In the genomic region with DNA sequence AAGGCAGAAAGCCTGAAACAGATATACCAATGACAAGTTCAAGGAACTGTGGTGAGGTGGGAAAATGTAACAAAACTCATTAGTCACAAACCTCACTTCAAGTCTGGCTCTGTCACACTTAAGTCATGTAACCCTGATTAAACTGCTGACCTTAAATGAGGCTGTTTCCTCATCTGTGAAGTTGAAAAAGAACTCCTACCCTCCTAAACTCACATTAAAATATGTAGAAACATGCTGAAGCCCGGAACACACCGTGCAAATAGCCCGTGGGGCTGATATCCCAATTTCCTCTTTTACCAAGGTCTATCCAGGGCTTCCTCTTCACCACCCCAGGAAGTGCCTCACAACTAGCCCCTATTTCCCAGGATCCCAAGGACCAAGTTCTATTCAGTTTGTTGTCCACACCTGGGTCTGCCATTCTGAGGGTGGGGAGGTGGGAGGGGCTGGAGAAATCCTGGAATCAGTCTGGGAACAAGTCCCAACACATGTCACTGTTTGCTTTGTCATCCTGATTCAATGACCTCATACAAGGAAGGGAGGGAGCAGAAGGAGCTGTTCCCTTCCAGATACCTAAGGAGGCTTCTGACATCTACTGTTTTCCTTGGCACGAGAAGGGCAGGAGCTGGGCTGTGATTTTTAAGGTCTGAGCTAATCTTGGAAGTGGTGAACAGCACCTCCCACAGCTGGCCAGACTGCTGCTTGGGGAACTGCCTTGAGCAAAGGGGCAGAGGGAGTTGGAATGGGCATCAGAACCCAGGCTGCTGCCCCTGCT, we compare ENCODE assay signal across 8 cellular contexts. TPM values are rescaled to one million over a fixed set of nuclear protein-coding genes. Genes with fewer than 3 reads are reported as not detected.
A peak's percentile ranks its signal among the peaks of the same experiment; 100 is the strongest.
DNase-seq lines count a peak whose midpoint lies in the region; ATAC-seq and TF ChIP-seq lines count a peak whose summit lies in the region.

No MANE protein-coding gene starts in this region.

- peaks cover 5% of the 10 kb centered on the region for H3K36me3 Mint-ChIP-seq in Calu3 (ENCODE audit: insufficient read depth, unreplicated experiment)

- intact Hi-C loops in Calu3 (cut with micrococcal nuclease; ENCODE audit: unreplicated experiment) = loop anchor here (1.0 kb wide), 1 partner anchor 47 kb away; no protein-coding TSS in a partner anchor

- TSS peak; percentile 97 for BruUV-seq in Calu3 (replicated peaks; lab: Mats Ljungman, UMichigan)

- no peaks in the 10 kb centered on the region for H3K9me3 Mint-ChIP-seq in Calu3 (ENCODE audit: low read depth, unreplicated experiment)

- no peak overlapping the region for H3K4me3 ChIP-seq in NB4 (ENCODE audit: low read depth, low read length)

- TF ChIP-seq CTCF in Calu3 (IDR thresholded peaks at IDR 0.05; ENCODE audit: unreplicated experiment) (no peak), NB4 (IDR thresholded peaks at IDR 0.05; ENCODE audit: low read depth, low read length) (no peak)

- ATAC-seq in HG03439 (IDR thresholded peaks at IDR 0.05; ENCODE audit: unreplicated experiment) (no peak), HG02852 (IDR thresholded peaks at IDR 0.05; ENCODE audit: unreplicated experiment) (no peak)

- H3K4me3 Mint-ChIP-seq in Calu3 (ENCODE audit: low read depth, unreplicated experiment) = no peak overlapping the region

- TF ChIP-seq POLR2A in NB4 (IDR thresholded peaks at IDR 0.05; ENCODE audit: extremely low read depth, insufficient read length) = no peak

- H3K4me1 Mint-ChIP-seq in Calu3 (ENCODE audit: low read depth, unreplicated experiment) = peaks cover 31% of the 10 kb centered on the region

- CTCF ChIA-PET in Calu3 (lab: Charles Lee) = interaction anchor here (0.6 to 2.1 kb wide), 13 partner anchors 11 to 746 kb away, joined by 3 to 18 read pairs (median 4); no protein-coding TSS in a partner anchor

- H3K27me3 Mint-ChIP-seq in Calu3 (ENCODE audit: unreplicated experiment) = no peaks in the 10 kb centered on the region

- DNase-seq in Calu3 (peak; percentile 65), NB4 (ENCODE audit: low read depth) (peak; percentile 51), dermis blood vessel endothelial cell (peak; percentile 95), myocyte (ENCODE audit: low read depth) (peak; percentile 94), globus pallidus (ENCODE audit: low spot score) (no peak)
- no peak for DNase-seq in effector CD4-positive, alpha-beta T cell

- peak overlapping the region; percentile 96 for H3K27ac Mint-ChIP-seq in Calu3 (ENCODE audit: unreplicated experiment)

RNA-seq across cellular contexts. Expression of a gene that starts 42.3 kb away (rescaled TPM):
- total RNA-seq in Calu3 (2022) = 24.2 and 27.8 TPM in 2 replicates
- 31.3 and 39.2 TPM in 2 replicates for total RNA-seq in dermis blood vessel endothelial cell
- total RNA-seq in myocyte = 34.7 and 41.2 TPM in 2 replicates
- polyA plus RNA-seq in myocyte (2012) = 18.0 TPM

RNA-seq across cellular contexts. Expression of a gene that starts 42.6 kb away (rescaled TPM):
- total RNA-seq in Calu3 (2022) = 33.0 and 35.5 TPM in 2 replicates
- total RNA-seq in dermis blood vessel endothelial cell = 14.8 and 27.6 TPM in 2 replicates
- total RNA-seq in myocyte = 35.4 and 44.0 TPM in 2 replicates
- 38.0 TPM for polyA plus RNA-seq in myocyte (2012)

Comparison
In these comparisons a context has a peak if more than half of its experiments do, and no peak if none do; other contexts are left out.
1. DNase-seq: peak in Calu3 (single experiment), NB4 (single experiment), dermis blood vessel endothelial cell (single experiment) and myocyte (single experiment); none in effector CD4-positive, alpha-beta T cell (single experiment) and globus pallidus (single experiment).